In genomic region chr22:28052818-28053217, GRCh38 we compare ENCODE assay signal across 1 cellular context.
A peak's percentile ranks its signal among the peaks of the same experiment; 100 is the strongest.
TF ChIP-seq lines count a peak whose summit lies in the region.

No MANE protein-coding gene starts in this region.

TF ChIP-seq in neural cell, 6 proteins besides CTCF, POLR2A, EP300 and RAD21 (continued from another document):
- TF ChIP-seq EZH2 (IDR thresholded peaks at IDR 0.05; ENCODE audit: borderline replicate concordance, insufficient read depth, low read length, poor library complexity, severe bottlenecking): no peak
- peak; percentile 66 for TF ChIP-seq SMC3 (conservative IDR thresholded peaks at IDR 0.05; ENCODE audit: poor library complexity)
- peak; percentile 76 for TF ChIP-seq REST (IDR thresholded peaks at IDR 0.05; ENCODE audit: borderline replicate concordance)
